Comparison of ENCODE assay signal across 9 cellular contexts in the genomic region with DNA sequence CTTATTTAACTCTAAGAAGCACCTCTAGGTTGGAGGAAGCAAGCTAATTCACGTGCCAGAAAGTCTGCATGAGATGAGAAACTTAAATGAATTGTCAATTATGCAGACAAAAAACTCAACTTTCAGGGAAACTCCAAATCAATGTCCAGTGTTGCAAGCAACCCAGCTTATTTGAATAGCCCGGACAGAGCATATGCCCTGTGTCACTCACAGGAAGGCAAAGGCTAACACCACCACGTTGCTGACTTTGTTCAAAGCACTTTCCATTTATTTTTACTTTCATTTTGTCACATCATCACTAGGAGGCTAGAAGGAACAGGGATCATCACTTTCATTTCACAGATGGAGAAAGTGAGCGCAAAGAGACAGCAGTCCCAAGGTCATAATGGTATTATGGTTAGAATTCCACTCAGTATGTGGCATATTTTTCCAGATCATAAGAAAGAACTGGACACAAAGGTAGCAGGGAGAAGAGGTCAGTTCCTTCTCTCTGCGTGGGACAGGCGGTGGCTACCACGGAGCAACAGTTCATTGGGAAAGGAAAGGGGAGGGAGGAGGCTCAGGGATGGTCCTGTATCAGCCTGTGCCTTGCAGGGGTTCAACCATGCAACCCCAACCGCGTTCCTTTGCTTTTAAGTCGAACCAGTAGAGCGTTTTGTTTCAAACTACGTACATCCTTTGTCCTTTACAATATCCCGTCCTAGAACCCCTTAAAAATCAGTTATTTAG. TPM values are rescaled to one million over a fixed set of nuclear protein-coding genes. Genes with fewer than 3 reads are reported as not detected.
DNase-seq lines count a peak whose midpoint lies in the region; ATAC-seq, FAIRE-seq and TF ChIP-seq lines count a peak whose summit lies in the region.
"Had no signal": no experiment of that assay in that cellular context is flagged by ENCODE, and none has a peak within 500 bp of the region (broad histone marks: within the 10 kb centered on the region; RNA-seq: fewer than 3 reads in every experiment).

No MANE protein-coding gene starts in this region.

- TF ChIP-seq POLR2A in H54 (IDR thresholded peaks at IDR 0.05; ENCODE audit: low read depth, low read length): no peak
- no peak for TF ChIP-seq POLR2A in Peyer's patch (IDR thresholded peaks at IDR 0.05)

- peak; percentile 28 for DNase-seq in DMS153 (lab: John Stamatoyannopoulos, UW)
- DNase-seq in DMS153 treated with DMSO at 0.1 percent for 48 hours (lab: John Stamatoyannopoulos, UW; ENCODE audit: unreplicated experiment): no peak
- DNase-seq in H54 (ENCODE audit: insufficient read length, low spot score): peak; percentile 87
- DNase-seq in Peyer's patch: peak in 2 of 3 donors; percentile 26 to 50
- DNase-seq in coronary artery (ENCODE audit: low spot score): peak; percentile 68
- DNase-seq in lung (ENCODE audit: low spot score): no peak
- no peak for DNase-seq in mucosa of gallbladder (ENCODE audit: low spot score)

- WGBS in lung, 2 donors: 6 to 7% methylated on average over 13 of the region's 13 CpGs
- WGBS in thymus: 7% methylated on average over 13 of the region's 13 CpGs

- H3K4me1 ChIP-seq in Peyer's patch: peaks cover 0 to 33% (median 10%) of the 10 kb centered on the region in 4 donors
- peaks cover 14 to 37% of the 10 kb centered on the region in 2 donors for H3K4me1 ChIP-seq in lung (ENCODE audit: control insufficient read depth in 2 of 2, insufficient read depth in 2 of 2, low read length in 2 of 2)
- peaks cover 32% of the 10 kb centered on the region for H3K4me1 ChIP-seq in thymus (ENCODE audit: control insufficient read depth, insufficient read depth, low read length)

- no peak for FAIRE-seq in H54 (lab: Jason Lieb, UNC)

- peak in 3 of 6 experiments; percentile 18 to 39 (median 32) for TF ChIP-seq CTCF in Peyer's patch (IDR thresholded peaks at IDR 0.05)
- no peak for TF ChIP-seq CTCF in coronary artery (IDR thresholded peaks at IDR 0.05)
- TF ChIP-seq CTCF in lung (IDR thresholded peaks at IDR 0.05; ENCODE audit: control extremely low read depth, extremely low read depth): no peak

- H3K27me3 ChIP-seq in Peyer's patch (no peaks in the 10 kb centered on the region), lung (ENCODE audit: control insufficient read depth, insufficient read depth) (no peaks in the 10 kb centered on the region), thymus (ENCODE audit: control insufficient read depth, insufficient read depth) (no peaks in the 10 kb centered on the region)

- H3K4me3 ChIP-seq in Peyer's patch: peak overlapping the region; percentile 61 to 84 (median 71)
- peak overlapping the region; percentile 94 for H3K4me3 ChIP-seq in coronary artery
- peak overlapping the region; percentile 78 for H3K4me3 ChIP-seq in lung
- H3K4me3 ChIP-seq in thymus (ENCODE audit: low read length): peak overlapping the region; percentile 71

- peak overlapping the region; percentile 74 to 93 (median 82) for H3K27ac ChIP-seq in Peyer's patch
- H3K27ac ChIP-seq in coronary artery: peak overlapping the region; percentile 90 to 99
- peak overlapping the region; percentile 93 to 99 for H3K27ac ChIP-seq in lung (ENCODE audit: low read depth in 1 of 2, low read length in 1 of 2)
- H3K27ac ChIP-seq in thymus (ENCODE audit: low read depth): peak overlapping the region; percentile 66
- H3K27ac ChIP-seq: 22Rv1 had no signal

- H3K9me3 ChIP-seq in Peyer's patch (no peaks in the 10 kb centered on the region), lung (ENCODE audit: control insufficient read depth in 2 of 2, insufficient read depth in 1 of 2, low read length in 1 of 2) (no peaks in the 10 kb centered on the region), thymus (ENCODE audit: control insufficient read depth) (no peaks in the 10 kb centered on the region)

- H3K36me3 ChIP-seq in Peyer's patch (no peaks in the 10 kb centered on the region), lung (ENCODE audit: control insufficient read depth in 2 of 2, insufficient read depth in 2 of 2, low read length in 2 of 2) (no peaks in the 10 kb centered on the region), thymus (ENCODE audit: control insufficient read depth, insufficient read depth) (no peaks in the 10 kb centered on the region)

- no peak for ATAC-seq in lung (ENCODE audit: insufficient read depth, low FRiP score)

RNA-seq across cellular contexts. Expression of gene HEG1, which starts 1.2 kb away (rescaled TPM):
- total RNA-seq in Peyer's patch: 10 to 100 TPM in 3 of 4 donors, 1 to 10 TPM in 1; 6.0 to 52.8 (median 10.9) TPM
- 100 to 1,000 TPM in 1 of 2 donors, 10 to 100 TPM in 1; 90.4 to 115 TPM for total RNA-seq in lung
- polyA plus RNA-seq in lung: 10 to 100 TPM; 18.0 to 40.9 TPM
- polyA plus RNA-seq in thymus: 4.7 TPM
- 47.6 TPM for total RNA-seq in mucosa of gallbladder

Comparison
In these comparisons a context has a peak if more than half of its experiments do, and no peak if none do; other contexts are left out.
1. DNase-seq: peak in DMS153 (single experiment), H54 (single experiment), Peyer's patch (2 of 3) and coronary artery (single experiment); none in DMS153 treated with DMSO at 0.1 percent for 48 hours (single experiment), lung (single experiment) and mucosa of gallbladder (single experiment).
2. Peak in every context shown above with its lines, with median percentiles within 50 percentile points of each other: H3K27ac ChIP-seq and H3K4me3 ChIP-seq.